In genomic region chr10:118523775-118524174, GRCh38 we compare ENCODE assay signal across 19 cellular contexts.
"Had no signal": no experiment of that assay in that cellular context is flagged by ENCODE, and none has a peak within 500 bp of the region (broad histone marks: within the 10 kb centered on the region; RNA-seq: fewer than 3 reads in every experiment).

No MANE protein-coding gene starts in this region.

- H3K36me3 ChIP-seq: brain microvascular endothelial cell, esophagus muscularis mucosa, heart right ventricle, suprapubic skin had no signal

- H3K27me3 ChIP-seq: brain microvascular endothelial cell, esophagus muscularis mucosa, suprapubic skin had no signal

- H3K27ac ChIP-seq: brain microvascular endothelial cell, esophagus muscularis mucosa, heart right ventricle, psoas muscle, suprapubic skin had no signal

- H3K4me3 ChIP-seq: esophagus muscularis mucosa, heart right ventricle, psoas muscle, suprapubic skin had no signal

- DNase-seq: activated CD4-positive, alpha-beta T cell treated with anti-CD3 and anti-CD28 coated beads for 1 hour; activated CD4-positive, alpha-beta T cell treated with anti-CD3 and anti-CD28 coated beads, Interleukin-2, amount 50 U/mL, for 48 hours; activated CD8-positive, alpha-beta memory T cell treated with anti-CD3 and anti-CD28 coated beads, Interleukin-2, amount 10 ng/mL, durations not matched to agents 7 days and 5 days; activated effector memory CD4-positive, alpha-beta T cell treated with anti-CD3 and anti-CD28 coated beads, Interleukin-2, amount 50 U/mL, for 16 hours; activated T-cell treated with anti-CD3 and anti-CD28 coated beads, Interleukin-2, amount 50 U/mL, for 4 hours; amygdala; brain microvascular endothelial cell; endodermal cell; heart right ventricle; kidney; nephron progenitor cell; psoas muscle; stimulated activated CD4-positive, alpha-beta T cell treated with anti-CD3 and anti-CD28 coated beads, Interleukin-12 subunit alpha, Interleukin-12 subunit beta, amount 100 ng/mL, for 4 hours; stimulated activated CD4-positive, alpha-beta T cell treated with anti-CD3 and anti-CD28 coated beads, Interleukin-2, amount 100 ng/mL, for 48 hours; stimulated activated naive CD8-positive, alpha-beta T cell treated with anti-CD3 and anti-CD28 coated beads, Interleukin-15, Interleukin-2, amounts not matched to agents 100 U/mL and 50 U/mL, for 24 hours had no signal

- FAIRE-seq: frontal cortex, kidney had no signal

- H3K4me1 ChIP-seq: esophagus muscularis mucosa, heart right ventricle, psoas muscle, suprapubic skin had no signal

- ATAC-seq: activated T-cell treated with anti-CD3 and anti-CD28 coated beads, Interleukin-2, amount 50 U/mL, for 4 hours; heart right ventricle; psoas muscle; sciatic nerve; stimulated activated naive CD8-positive, alpha-beta T cell treated with anti-CD3 and anti-CD28 coated beads, Interleukin-15, Interleukin-2, amounts not matched to agents 100 U/mL and 50 U/mL, for 24 hours had no signal

- H3K9me3 ChIP-seq: psoas muscle, suprapubic skin had no signal
